ENCODE assay signal across 28 cellular contexts in genomic region chr2:95031726-95032116, GRCh38. TPM values are rescaled to one million over a fixed set of nuclear protein-coding genes. Genes with fewer than 3 reads are reported as not detected.
DNase-seq lines count a peak whose midpoint lies in the region; ATAC-seq, FAIRE-seq and TF ChIP-seq lines count a peak whose summit lies in the region.
"Had no signal": no experiment of that assay in that cellular context is flagged by ENCODE, and none has a peak within 500 bp of the region (broad histone marks: within the 10 kb centered on the region; RNA-seq: fewer than 3 reads in every experiment).

No MANE protein-coding gene starts in this region.

- no peaks in the 10 kb centered on the region for H3K27me3 Mint-ChIP-seq in activated CD8-positive, alpha-beta T cell treated with anti-CD3 and anti-CD28 coated beads, Interleukin-2, amount 10 ng/mL, durations not matched to agents 7 days and 5 days (ENCODE audit: low read depth)
- no peaks in the 10 kb centered on the region for H3K27me3 Mint-ChIP-seq in activated CD8-positive, alpha-beta T cell treated with anti-CD3 and anti-CD28 coated beads for 36 hours
- peaks cover 17 to 38% of the 10 kb centered on the region in 2 donors for H3K27me3 Mint-ChIP-seq in stimulated activated naive B cell treated with anti-CD40 and anti-IgM and Interleukin-4, amounts not matched to agents 10 μg/mL and 1 μg/mL and 100 μg/mL, for 72 hours
- H3K27me3 Mint-ChIP-seq: stimulated activated naive CD8-positive, alpha-beta T cell treated with anti-CD3 and anti-CD28 coated beads, Interleukin-15, Interleukin-2, amounts not matched to agents 100 ng/mL and 50 ng/mL, for 24 hours had no signal

- intact Hi-C loops in activated CD8-positive, alpha-beta T cell treated with anti-CD3 and anti-CD28 coated beads for 36 hours (cut with micrococcal nuclease) = no loop called here

- CTCF ChIA-PET in activated CD8-positive, alpha-beta T cell treated with anti-CD3 and anti-CD28 coated beads, Interleukin-2, amount 10 ng/mL, durations not matched to agents 7 days and 5 days (lab: Charles Lee) = interaction anchor here (0.7 to 2.0 kb wide), 8 partner anchors 9 to 84 kb away, joined by 3 to 12 read pairs (median 4); no protein-coding TSS in a partner anchor
- CTCF ChIA-PET in activated CD8-positive, alpha-beta T cell treated with anti-CD3 and anti-CD28 coated beads for 36 hours (lab: Charles Lee) = interaction anchor here (1.0 to 2.6 kb wide), 6 partner anchors 9 to 47 kb away, joined by 3 to 11 read pairs (median 4); no protein-coding TSS in a partner anchor

- H3K9me3 Mint-ChIP-seq in activated CD8-positive, alpha-beta T cell treated with anti-CD3 and anti-CD28 coated beads, Interleukin-2, amount 10 ng/mL, durations not matched to agents 7 days and 5 days (ENCODE audit: insufficient read depth) = no peaks in the 10 kb centered on the region
- H3K9me3 Mint-ChIP-seq in activated CD8-positive, alpha-beta T cell treated with anti-CD3 and anti-CD28 coated beads for 36 hours = peaks cover 4% of the 10 kb centered on the region
- peaks cover 3 to 4% of the 10 kb centered on the region in 2 donors for H3K9me3 Mint-ChIP-seq in stimulated activated naive B cell treated with anti-CD40 and anti-IgM and Interleukin-4, amounts not matched to agents 10 μg/mL and 1 μg/mL and 100 μg/mL, for 72 hours

- H3K27ac ChIP-seq in caudate nucleus (ENCODE audit: low read depth, low read length) = peak overlapping the region; percentile 73
- H3K27ac ChIP-seq: BLaER1 treated with 17β-estradiol and CSF1 and Interleukin-3, amounts not matched to agents 10 nM and 100 nM; lower lobe of right lung; upper lobe of right lung had no signal

- no peak for TF ChIP-seq CTCF in activated CD8-positive, alpha-beta T cell treated with anti-CD3 and anti-CD28 coated beads for 36 hours (IDR thresholded peaks at IDR 0.05)

- ATAC-seq in activated CD8-positive, alpha-beta T cell treated with anti-CD3 and anti-CD28 coated beads, Interleukin-2, amount 10 ng/mL, durations not matched to agents 7 days and 5 days = no peak
- no peak for ATAC-seq in activated CD8-positive, alpha-beta T cell treated with anti-CD3 and anti-CD28 coated beads for 36 hours
- no peak for ATAC-seq in stimulated activated naive B cell treated with anti-CD40 and anti-IgM and Interleukin-4, amounts not matched to agents 10 μg/mL and 1 μg/mL and 100 μg/mL, for 72 hours (replicated peaks)
- ATAC-seq in GM18502 (IDR thresholded peaks at IDR 0.05; ENCODE audit: poor library complexity, unreplicated experiment) = no peak
- ATAC-seq: lower lobe of right lung, upper lobe of right lung had no signal

- H3K4me1 Mint-ChIP-seq in activated CD8-positive, alpha-beta T cell treated with anti-CD3 and anti-CD28 coated beads, Interleukin-2, amount 10 ng/mL, durations not matched to agents 7 days and 5 days (ENCODE audit: low read depth) = peaks cover 50% of the 10 kb centered on the region
- peaks cover 69% of the 10 kb centered on the region for H3K4me1 Mint-ChIP-seq in activated CD8-positive, alpha-beta T cell treated with anti-CD3 and anti-CD28 coated beads for 36 hours (ENCODE audit: low read depth)
- H3K4me1 Mint-ChIP-seq in stimulated activated naive B cell treated with anti-CD40 and anti-IgM and Interleukin-4, amounts not matched to agents 10 μg/mL and 1 μg/mL and 100 μg/mL, for 72 hours = peaks cover 0 to 1% of the 10 kb centered on the region in 2 donors

- no peak for DNase-seq in activated CD8-positive, alpha-beta T cell treated with anti-CD3 and anti-CD28 coated beads, Interleukin-2, amount 10 ng/mL, durations not matched to agents 7 days and 5 days
- DNase-seq in activated CD8-positive, alpha-beta T cell treated with anti-CD3 and anti-CD28 coated beads for 36 hours = no peak
- DNase-seq in DMS53 (lab: John Stamatoyannopoulos, UW) (peak; percentile 56), caudate nucleus (lab: John Stamatoyannopoulos, UW) (no peak), HK-2 (ENCODE audit: unreplicated experiment) (no peak), urothelium cell line (ENCODE audit: low spot score) (no peak)
- DNase-seq in stimulated activated naive B cell treated with anti-CD40 and anti-IgM and Interleukin-4, amounts not matched to agents 10 μg/mL and 1 μg/mL and 100 μg/mL, for 72 hours = no peak
- DNase-seq: activated CD4-positive, alpha-beta T cell treated with anti-CD3 and anti-CD28 coated beads for 1 hour; amygdala; central memory CD4-positive, alpha-beta T cell; DMS 273 treated with DMSO at 0.1 percent for 48 hours; hippocampal formation; lower lobe of right lung; NCI-H1092; NCI-H187 treated with DMSO at 0.1 percent for 48 hours; NCI-H69; stimulated activated CD4-positive, alpha-beta T cell treated with anti-CD3 and anti-CD28 coated beads, Interleukin-2, amount 100 ng/mL, for 48 hours; upper lobe of right lung had no signal

- H3K27ac Mint-ChIP-seq in activated CD8-positive, alpha-beta T cell treated with anti-CD3 and anti-CD28 coated beads, Interleukin-2, amount 10 ng/mL, durations not matched to agents 7 days and 5 days = peak overlapping the region; percentile 32
- no peak overlapping the region for H3K27ac Mint-ChIP-seq in activated CD8-positive, alpha-beta T cell treated with anti-CD3 and anti-CD28 coated beads for 36 hours
- H3K27ac Mint-ChIP-seq in stimulated activated naive B cell treated with anti-CD40 and anti-IgM and Interleukin-4, amounts not matched to agents 10 μg/mL and 1 μg/mL and 100 μg/mL, for 72 hours = peak overlapping the region; percentile 31
- H3K27ac Mint-ChIP-seq: activated T-helper 2 cell treated with anti-CD3 and anti-CD28 coated beads, Interferon-gamma antibody, Interleukin-2, Interleukin-4, amounts not matched to agents 10 μg/mL and 5 μg/mL and 100 μg/mL, durations not matched to agents 14 hours and 24 hours and 36 hours; stimulated activated naive CD8-positive, alpha-beta T cell treated with anti-CD3 and anti-CD28 coated beads, Interleukin-15, Interleukin-2, amounts not matched to agents 100 ng/mL and 50 ng/mL, for 24 hours had no signal

- FAIRE-seq in urothelium cell line (lab: Jason Lieb, UNC) = no peak
- FAIRE-seq: frontal cortex, H1, TTC549 had no signal

- no peak overlapping the region for H3K4me3 Mint-ChIP-seq in activated CD8-positive, alpha-beta T cell treated with anti-CD3 and anti-CD28 coated beads, Interleukin-2, amount 10 ng/mL, durations not matched to agents 7 days and 5 days
- no peak overlapping the region for H3K4me3 Mint-ChIP-seq in activated CD8-positive, alpha-beta T cell treated with anti-CD3 and anti-CD28 coated beads for 36 hours
- no peak overlapping the region for H3K4me3 Mint-ChIP-seq in stimulated activated naive B cell treated with anti-CD40 and anti-IgM and Interleukin-4, amounts not matched to agents 10 μg/mL and 1 μg/mL and 100 μg/mL, for 72 hours
- H3K4me3 Mint-ChIP-seq: stimulated activated naive CD8-positive, alpha-beta T cell treated with anti-CD3 and anti-CD28 coated beads, Interleukin-15, Interleukin-2, amounts not matched to agents 100 ng/mL and 50 ng/mL, for 24 hours had no signal

- POLR2A ChIA-PET in activated CD8-positive, alpha-beta T cell treated with anti-CD3 and anti-CD28 coated beads, Interleukin-2, amount 10 ng/mL, durations not matched to agents 7 days and 5 days (lab: Charles Lee) = interaction anchor here (0.6 kb wide), 1 partner anchor 41 kb away, joined by 5 read pairs; no protein-coding TSS in a partner anchor
- POLR2A ChIA-PET in activated CD8-positive, alpha-beta T cell treated with anti-CD3 and anti-CD28 coated beads for 36 hours (lab: Charles Lee) = interaction anchor here (1.0 to 1.1 kb wide), 2 partner anchors 43 to 45 kb away, joined by 3 to 4 read pairs; no protein-coding TSS in a partner anchor

- H3K36me3 Mint-ChIP-seq in activated CD8-positive, alpha-beta T cell treated with anti-CD3 and anti-CD28 coated beads, Interleukin-2, amount 10 ng/mL, durations not matched to agents 7 days and 5 days (ENCODE audit: low read depth) = peaks cover 56% of the 10 kb centered on the region
- H3K36me3 Mint-ChIP-seq in activated CD8-positive, alpha-beta T cell treated with anti-CD3 and anti-CD28 coated beads for 36 hours (ENCODE audit: low read depth) = peaks cover 14% of the 10 kb centered on the region
- H3K36me3 Mint-ChIP-seq in stimulated activated naive B cell treated with anti-CD40 and anti-IgM and Interleukin-4, amounts not matched to agents 10 μg/mL and 1 μg/mL and 100 μg/mL, for 72 hours = no peaks in the 10 kb centered on the region

RNA-seq across cellular contexts. Expression of gene MAL, which starts 6.2 kb away (rescaled TPM):
- total RNA-seq in activated CD8-positive, alpha-beta T cell treated with anti-CD3 and anti-CD28 coated beads, Interleukin-2, amount 10 ng/mL, durations not matched to agents 7 days and 5 days = 100 to 1,000 TPM; 188 to 206 TPM
- total RNA-seq in activated CD8-positive, alpha-beta T cell treated with anti-CD3 and anti-CD28 coated beads for 36 hours = 10 to 100 TPM; 54.0 to 59.2 TPM
- total RNA-seq: dermis microvascular lymphatic vessel endothelial cell, frontal cortex, G401, H1, LHCN-M2 had no signal
